20 cellular contexts compared by ENCODE assay signal in genomic region chr14:24100982-24101494, GRCh38. TPM values are rescaled to one million over a fixed set of nuclear protein-coding genes. Genes with fewer than 3 reads are reported as not detected.
DNase-seq lines count a peak whose midpoint lies in the region; ATAC-seq, FAIRE-seq and TF ChIP-seq lines count a peak whose summit lies in the region.
"Had no signal": no experiment of that assay in that cellular context is flagged by ENCODE, and none has a peak within 500 bp of the region (broad histone marks: within the 10 kb centered on the region; RNA-seq: fewer than 3 reads in every experiment).

No MANE protein-coding gene starts in this region.

- H3K79me2 ChIP-seq in HepG2 (ENCODE audit: insufficient read depth, low read length), result peaks cover 11% of the 10 kb centered on the region

- CTCF ChIA-PET in HepG2 (lab: Yijun Ruan, JAX; ENCODE audit: low intra/inter-chr PET ratio, low total read pairs), result no interaction called here
- CTCF ChIA-PET in RWPE1 (lab: Yijun Ruan, JAX), result interaction anchor here (0.6 kb wide), 1 partner anchor 26 kb away, joined by 3 read pairs; no protein-coding TSS in a partner anchor

- peaks cover 14% of the 10 kb centered on the region for H3K9me3 Mint-ChIP-seq in nephron progenitor cell
- H3K9me3 Mint-ChIP-seq in stimulated activated naive B cell treated with anti-CD40 and anti-IgM and Interleukin-4, amounts not matched to agents 10 μg/mL and 1 μg/mL and 100 μg/mL, for 72 hours, result peaks cover 0 to 4% of the 10 kb centered on the region in 2 donors
- H3K9me3 Mint-ChIP-seq: CD8-positive, alpha-beta memory T cell had no signal

- no peak for TF ChIP-seq CTCF in HepG2 (CRISPR knock-in tag; IDR thresholded peaks at IDR 0.05)
- TF ChIP-seq CTCF in right lobe of liver (IDR thresholded peaks at IDR 0.05), result no peak
- no peak for TF ChIP-seq CTCF in RWPE1 (conservative IDR thresholded peaks at IDR 0.05; ENCODE audit: low read depth)
- TF ChIP-seq CTCF in nephron progenitor cell (IDR thresholded peaks at IDR 0.05), result no peak
- TF ChIP-seq CTCF in thyroid gland (IDR thresholded peaks at IDR 0.05), result no peak

- DNase-seq in HepG2 (ENCODE audit: low spot score), result no peak
- DNase-seq in right lobe of liver, result no peak
- DNase-seq in RWPE1 (ENCODE audit: low spot score), result no peak
- no peak for DNase-seq in nephron progenitor cell
- no peak for DNase-seq in stimulated activated naive B cell treated with anti-CD40 and anti-IgM and Interleukin-4, amounts not matched to agents 10 μg/mL and 1 μg/mL and 100 μg/mL, for 72 hours
- DNase-seq in activated CD4-positive, alpha-beta T cell treated with anti-CD3 and anti-CD28 coated beads, Interleukin-2, amount 50 U/mL, for 48 hours, result no peak
- DNase-seq in thyroid gland, result no peak
- DNase-seq in COLO668 (lab: John Stamatoyannopoulos, UW; ENCODE audit: unreplicated experiment), result no peak
- DNase-seq: Calu3; CD8-positive, alpha-beta memory T cell; DMS 273 treated with DMSO at 0.1 percent for 48 hours; H7; KBM-7 had no signal

- no peaks in the 10 kb centered on the region; the same call in 1 of the 2 replicates for H3K9me3 ChIP-seq in HepG2 (ENCODE audit: low read length)
- no peaks in the 10 kb centered on the region for H3K9me3 ChIP-seq in right lobe of liver
- no peaks in the 10 kb centered on the region for H3K9me3 ChIP-seq in thyroid gland
- H3K9me3 ChIP-seq: A549 had no signal

- H3K27me3 Mint-ChIP-seq in nephron progenitor cell (ENCODE audit: low read depth, poor library complexity), result peaks cover 5% of the 10 kb centered on the region
- H3K27me3 Mint-ChIP-seq in stimulated activated naive B cell treated with anti-CD40 and anti-IgM and Interleukin-4, amounts not matched to agents 10 μg/mL and 1 μg/mL and 100 μg/mL, for 72 hours, result no peaks in the 10 kb centered on the region
- H3K27me3 Mint-ChIP-seq: CD8-positive, alpha-beta memory T cell had no signal

- H4K20me1 ChIP-seq in HepG2 (ENCODE audit: insufficient read depth, low read length), result no peaks in the 10 kb centered on the region
- H4K20me1 ChIP-seq: BLaER1 had no signal

- no peak overlapping the region for H3K4me2 ChIP-seq in HepG2 (ENCODE audit: low read depth, low read length)
- H3K4me2 ChIP-seq: A549, BLaER1, GM23338 had no signal

- ATAC-seq in HepG2 (no peak), right lobe of liver (no peak)
- ATAC-seq in stimulated activated naive B cell treated with anti-CD40 and anti-IgM and Interleukin-4, amounts not matched to agents 10 μg/mL and 1 μg/mL and 100 μg/mL, for 72 hours (replicated peaks), result no peak
- ATAC-seq: A549, GM23338 had no signal

- no peak for FAIRE-seq in HepG2 (lab: Jason Lieb, UNC)
- FAIRE-seq: A549, GM18507 had no signal

- H3K4me1 ChIP-seq in HepG2 (ENCODE audit: insufficient read depth, low read length), result peaks cover 48% of the 10 kb centered on the region
- peaks cover 0 to 96% (median 28%) of the 10 kb centered on the region in 4 donors for H3K4me1 ChIP-seq in right lobe of liver
- peaks cover 5 to 7% of the 10 kb centered on the region in 2 donors for H3K4me1 ChIP-seq in thyroid gland
- H3K4me1 ChIP-seq: A549 had no signal

- in situ Hi-C loops in HepG2 (cut with HindIII; ENCODE audit: extremely low pct_ligation_motif_present, low pct_unique_long_range_greater_than_20kb), result loop anchor here (25.0 kb wide), 1 partner anchor 1514 kb away; the partner anchor contains the start of genes ABHD4 and DAD1

- TF ChIP-seq POLR2A in HepG2 (IDR thresholded peaks at IDR 0.05; ENCODE audit: insufficient read depth in 1 of 2, low read depth in 2 of 2, low read length in 2 of 2), result no peak
- TF ChIP-seq POLR2A in right lobe of liver (IDR thresholded peaks at IDR 0.05), result no peak
- TF ChIP-seq POLR2A in thyroid gland (IDR thresholded peaks at IDR 0.05), result no peak

- H3K4me3 Mint-ChIP-seq in nephron progenitor cell, result no peak overlapping the region
- no peak overlapping the region for H3K4me3 Mint-ChIP-seq in stimulated activated naive B cell treated with anti-CD40 and anti-IgM and Interleukin-4, amounts not matched to agents 10 μg/mL and 1 μg/mL and 100 μg/mL, for 72 hours
- H3K4me3 Mint-ChIP-seq: CD8-positive, alpha-beta memory T cell; GM23338 had no signal

- TF ChIP-seq EP300 in HepG2 (IDR thresholded peaks at IDR 0.05; ENCODE audit: low read depth in 2 of 2, low read length in 2 of 2), result no peak
- no peak for TF ChIP-seq EP300 in HepG2 (CRISPR knock-in tag; IDR thresholded peaks at IDR 0.05; ENCODE audit: borderline replicate concordance)

- H3K4me1 Mint-ChIP-seq in nephron progenitor cell, result peaks cover 11% of the 10 kb centered on the region
- H3K4me1 Mint-ChIP-seq in stimulated activated naive B cell treated with anti-CD40 and anti-IgM and Interleukin-4, amounts not matched to agents 10 μg/mL and 1 μg/mL and 100 μg/mL, for 72 hours, result peaks cover 13 to 17% of the 10 kb centered on the region in 2 donors

- POLR2A ChIA-PET in HepG2 (lab: Yijun Ruan, JAX), result interaction anchor here (1.1 to 14.4 kb wide), 7 partner anchors 5 to 60 kb away, joined by 3 to 594 read pairs (median 133); partner anchors contain the start of genes DCAF11, EMC9, IRF9 and NRL
- POLR2A ChIA-PET in RWPE1 (lab: Yijun Ruan, JAX; ENCODE audit: low non-redundant PET), result no interaction called here

- H3K4me3 ChIP-seq in HepG2 (replicated peaks in 1 of 3; ENCODE audit: insufficient read depth in 1 of 3, low read depth in 2 of 3, low read length in 3 of 3), result no peak overlapping the region
- H3K4me3 ChIP-seq in right lobe of liver, result no peak overlapping the region
- H3K4me3 ChIP-seq in thyroid gland (replicated peaks in 1 of 3), result no peak overlapping the region
- H3K4me3 ChIP-seq: A549, BLaER1, GM23338 had no signal

- H3K36me3 Mint-ChIP-seq in nephron progenitor cell (ENCODE audit: low read depth), result peaks cover 32% of the 10 kb centered on the region
- H3K36me3 Mint-ChIP-seq in stimulated activated naive B cell treated with anti-CD40 and anti-IgM and Interleukin-4, amounts not matched to agents 10 μg/mL and 1 μg/mL and 100 μg/mL, for 72 hours, result peaks cover 35 to 62% of the 10 kb centered on the region in 2 donors

- H3K36me3 ChIP-seq in HepG2 (replicated peaks in 1 of 2; ENCODE audit: control insufficient read depth in 1 of 2, insufficient read depth in 2 of 2, low read length in 2 of 2) (peaks cover 47 to 65% of the 10 kb centered on the region in 2 experiments), right lobe of liver (peaks cover 0 to 68% (median 13%) of the 10 kb centered on the region in 4 donors), thyroid gland (peaks cover 0 to 18% of the 10 kb centered on the region in 2 donors)

- H3K9ac ChIP-seq in HepG2 (ENCODE audit: insufficient read depth, low read depth, low read length), result no peak overlapping the region
- H3K9ac ChIP-seq: BLaER1 had no signal

- 98% methylated on average over 3 of the region's 3 CpGs for WGBS in HepG2 (ENCODE audit: low lambda C conversion rate)
- 66% methylated on average over 3 of the region's 3 CpGs for WGBS in right lobe of liver (ENCODE audit: insufficient coverage, low coverage, low lambda C conversion rate, missing lambda C conversion rate)
- 93 to 100% methylated on average over 3 of the region's 3 CpGs for WGBS in thyroid gland, 2 donors

- no peak for TF ChIP-seq RAD21 in HepG2 (CRISPR knock-in tag; IDR thresholded peaks at IDR 0.05)

- H2AFZ ChIP-seq in HepG2 (ENCODE audit: low read length), result no peak overlapping the region
- H2AFZ ChIP-seq: GM23338 had no signal

- peak overlapping the region; percentile 66 for H3K27ac Mint-ChIP-seq in nephron progenitor cell
- H3K27ac Mint-ChIP-seq in stimulated activated naive B cell treated with anti-CD40 and anti-IgM and Interleukin-4, amounts not matched to agents 10 μg/mL and 1 μg/mL and 100 μg/mL, for 72 hours, result peak overlapping the region; percentile 78
- H3K27ac Mint-ChIP-seq: GM23338 had no signal

- intact Hi-C loops in HepG2 (cut with micrococcal nuclease; ENCODE audit: unreplicated experiment), result no loop called here
- intact Hi-C loops in right lobe of liver (cut with DNase I), result no loop called here
- intact Hi-C loops in thyroid gland (cut with DNase I), result no loop called here

- BruUV-seq in HepG2 (replicated peaks; lab: Mats Ljungman, UMichigan), result no TSS peak

- H3K27ac ChIP-seq in HepG2 (ENCODE audit: extremely low read length, insufficient read depth, low read length) (peak overlapping the region; percentile 10), right lobe of liver (peak overlapping the region in 1 of 3 donors; percentile 39), RWPE1 (peak overlapping the region; percentile 10; the same call in 1 of the 2 replicates), thyroid gland (no peak overlapping the region)
- H3K27ac ChIP-seq: A549, BLaER1 had no signal

- no peaks in the 10 kb centered on the region for H3K27me3 ChIP-seq in HepG2 (ENCODE audit: control insufficient read depth in 1 of 2, insufficient read depth in 2 of 2, low read length in 2 of 2)
- H3K27me3 ChIP-seq in right lobe of liver, result no peaks in the 10 kb centered on the region
- no peaks in the 10 kb centered on the region for H3K27me3 ChIP-seq in thyroid gland
- H3K27me3 ChIP-seq: BLaER1 had no signal

RNA-seq across cellular contexts. Expression of gene PCK2, which starts 6.9 kb away (rescaled TPM):
- 118 and 129 TPM in 2 replicates for total RNA-seq in HepG2 (2016; rRNA removed; fragmentation: Illumina TruSeq; extraction: Trizol)
- 29.7 and 32.7 TPM in 2 replicates for total RNA-seq in HepG2 (2016; cell fraction: cytosol; rRNA removed; fragmentation: Illumina TruSeq; extraction: Trizol; ENCODE audit: low read depth)
- total RNA-seq in HepG2 (2016; cell fraction: insoluble cytoplasmic fraction; rRNA removed; fragmentation: Illumina TruSeq; extraction: Trizol), result 112 and 129 TPM in 2 replicates
- 38.2 and 39.1 TPM in 2 replicates for total RNA-seq in HepG2 (2016; cell fraction: membrane; rRNA removed; fragmentation: Illumina TruSeq; extraction: Trizol)
- total RNA-seq in HepG2 (2016; cell fraction: nucleus; rRNA removed; fragmentation: Illumina TruSeq; extraction: Trizol), result 96.7 and 121 TPM in 2 replicates
- 272 and 316 TPM in 2 replicates for polyA plus RNA-seq in HepG2 (2011; rRNA removed)
- polyA plus RNA-seq in HepG2 (2011; cell fraction: cytosol; rRNA removed), result 238 and 309 TPM in 2 replicates
- polyA plus RNA-seq in HepG2 (2011; cell fraction: nucleus; rRNA removed), result 309 TPM in 2 replicates
- 216 and 286 TPM in 2 replicates for polyA plus RNA-seq in HepG2 (2012)
- polyA plus RNA-seq in HepG2 (2016; cell fraction: cytosol; fragmentation: Illumina TruSeq; extraction: Trizol; ENCODE audit: low read depth), result 19.2 and 20.8 TPM in 2 replicates
- 122 and 140 TPM in 2 replicates for polyA plus RNA-seq in HepG2 (2016; cell fraction: insoluble cytoplasmic fraction; fragmentation: Illumina TruSeq; extraction: Trizol; ENCODE audit: low read depth)
- polyA plus RNA-seq in HepG2 (2016; cell fraction: membrane; fragmentation: Illumina TruSeq; extraction: Trizol; ENCODE audit: low read depth), result 27.1 and 31.0 TPM in 2 replicates
- polyA plus RNA-seq in HepG2 (2016; cell fraction: nucleus; fragmentation: Illumina TruSeq; extraction: Trizol; ENCODE audit: insufficient read depth, low read depth), result 172 and 175 TPM in 2 replicates
- 87.1 and 691 TPM in 2 replicates for polyA minus RNA-seq in HepG2 (2011; rRNA and poly(A)+ RNA removed; ENCODE audit: low replicate concordance)
- polyA minus RNA-seq in HepG2 (2011; cell fraction: cytosol; rRNA and poly(A)+ RNA removed), result 204 and 209 TPM in 2 replicates
- 128 and 158 TPM in 2 replicates for polyA minus RNA-seq in HepG2 (2011; cell fraction: nucleus; rRNA and poly(A)+ RNA removed)
- 100 to 1,000 TPM; 124 to 615 (median 240) TPM for total RNA-seq in right lobe of liver
- total RNA-seq in thyroid gland, result 10 to 100 TPM; 29.8 to 47.4 (median 39.3) TPM

RNA-seq across cellular contexts. Expression of gene DCAF11, which starts 13.5 kb away (rescaled TPM):
- total RNA-seq in HepG2 (2016; rRNA removed; fragmentation: Illumina TruSeq; extraction: Trizol) (257 and 342 TPM in 2 replicates), right lobe of liver (100 to 1,000 TPM in 3 of 6 experiments, 10 to 100 TPM in 3; 65.9 to 180 (median 103) TPM), thyroid gland (100 to 1,000 TPM in 3 of 4 donors, 10 to 100 TPM in 1; 90.6 to 155 (median 132) TPM)
- total RNA-seq in HepG2 (2016; cell fraction: cytosol; rRNA removed; fragmentation: Illumina TruSeq; extraction: Trizol; ENCODE audit: low read depth), result 34.1 and 39.6 TPM in 2 replicates
- 258 and 327 TPM in 2 replicates for total RNA-seq in HepG2 (2016; cell fraction: insoluble cytoplasmic fraction; rRNA removed; fragmentation: Illumina TruSeq; extraction: Trizol)
- total RNA-seq in HepG2 (2016; cell fraction: membrane; rRNA removed; fragmentation: Illumina TruSeq; extraction: Trizol), result 160 and 166 TPM in 2 replicates
- total RNA-seq in HepG2 (2016; cell fraction: nucleus; rRNA removed; fragmentation: Illumina TruSeq; extraction: Trizol), result 174 and 191 TPM in 2 replicates
- 150 and 176 TPM in 2 replicates for polyA plus RNA-seq in HepG2 (2011; rRNA removed)
- polyA plus RNA-seq in HepG2 (2011; cell fraction: cytosol; rRNA removed), result 134 and 153 TPM in 2 replicates
- 221 and 233 TPM in 2 replicates for polyA plus RNA-seq in HepG2 (2011; cell fraction: nucleus; rRNA removed)
- 123 and 142 TPM in 2 replicates for polyA plus RNA-seq in HepG2 (2012)
- polyA plus RNA-seq in HepG2 (2016; cell fraction: cytosol; fragmentation: Illumina TruSeq; extraction: Trizol; ENCODE audit: low read depth), result 37.7 and 39.7 TPM in 2 replicates
- polyA plus RNA-seq in HepG2 (2016; cell fraction: insoluble cytoplasmic fraction; fragmentation: Illumina TruSeq; extraction: Trizol; ENCODE audit: low read depth), result 251 and 268 TPM in 2 replicates
- 114 and 116 TPM in 2 replicates for polyA plus RNA-seq in HepG2 (2016; cell fraction: membrane; fragmentation: Illumina TruSeq; extraction: Trizol; ENCODE audit: low read depth)
- 253 and 275 TPM in 2 replicates for polyA plus RNA-seq in HepG2 (2016; cell fraction: nucleus; fragmentation: Illumina TruSeq; extraction: Trizol; ENCODE audit: insufficient read depth, low read depth)
- 74.6 and 273 TPM in 2 replicates for polyA minus RNA-seq in HepG2 (2011; rRNA and poly(A)+ RNA removed; ENCODE audit: low replicate concordance)
- polyA minus RNA-seq in HepG2 (2011; cell fraction: cytosol; rRNA and poly(A)+ RNA removed), result 98.7 and 103 TPM in 2 replicates
- polyA minus RNA-seq in HepG2 (2011; cell fraction: nucleus; rRNA and poly(A)+ RNA removed), result 146 and 181 TPM in 2 replicates

RNA-seq across cellular contexts. Expression of gene NRL, which starts 13.7 kb away (rescaled TPM):
- total RNA-seq in HepG2 (2016; rRNA removed; fragmentation: Illumina TruSeq; extraction: Trizol) (4.7 and 5.2 TPM in 2 replicates), right lobe of liver (1 to 10 TPM; 1.4 to 2.9 (median 2.1) TPM), thyroid gland (10 to 100 TPM in 2 of 4 donors, 1 to 10 TPM in 2; 2.1 to 11.7 (median 8.4) TPM)
- 6.6 and 7.1 TPM in 2 replicates for total RNA-seq in HepG2 (2016; cell fraction: cytosol; rRNA removed; fragmentation: Illumina TruSeq; extraction: Trizol; ENCODE audit: low read depth)
- 4.7 and 5.6 TPM in 2 replicates for total RNA-seq in HepG2 (2016; cell fraction: insoluble cytoplasmic fraction; rRNA removed; fragmentation: Illumina TruSeq; extraction: Trizol)
- total RNA-seq in HepG2 (2016; cell fraction: membrane; rRNA removed; fragmentation: Illumina TruSeq; extraction: Trizol), result 9.2 and 10.6 TPM in 2 replicates
- 3.4 and 5.1 TPM in 2 replicates for total RNA-seq in HepG2 (2016; cell fraction: nucleus; rRNA removed; fragmentation: Illumina TruSeq; extraction: Trizol)
- polyA plus RNA-seq in HepG2 (2011; rRNA removed), result 2.5 and 3.4 TPM in 2 replicates
- 2.9 and 5.2 TPM in 2 replicates for polyA plus RNA-seq in HepG2 (2011; cell fraction: cytosol; rRNA removed)
- 3.5 and 3.9 TPM in 2 replicates for polyA plus RNA-seq in HepG2 (2011; cell fraction: nucleus; rRNA removed)
- polyA plus RNA-seq in HepG2 (2012), result 2.2 and 2.5 TPM in 2 replicates
- 3.4 and 5.1 TPM in 2 replicates for polyA plus RNA-seq in HepG2 (2016; cell fraction: cytosol; fragmentation: Illumina TruSeq; extraction: Trizol; ENCODE audit: low read depth)
- polyA plus RNA-seq in HepG2 (2016; cell fraction: insoluble cytoplasmic fraction; fragmentation: Illumina TruSeq; extraction: Trizol; ENCODE audit: low read depth), result 4.5 and 4.7 TPM in 2 replicates
- polyA plus RNA-seq in HepG2 (2016; cell fraction: membrane; fragmentation: Illumina TruSeq; extraction: Trizol; ENCODE audit: low read depth), result 6.1 and 7.7 TPM in 2 replicates
- polyA plus RNA-seq in HepG2 (2016; cell fraction: nucleus; fragmentation: Illumina TruSeq; extraction: Trizol; ENCODE audit: insufficient read depth, low read depth), result 3.5 and 4.8 TPM in 2 replicates
- 0.58 and 9.0 TPM in 2 replicates for polyA minus RNA-seq in HepG2 (2011; rRNA and poly(A)+ RNA removed; ENCODE audit: low replicate concordance)
- 3.0 and 3.9 TPM in 2 replicates for polyA minus RNA-seq in HepG2 (2011; cell fraction: cytosol; rRNA and poly(A)+ RNA removed)
- 6.1 and 6.6 TPM in 2 replicates for polyA minus RNA-seq in HepG2 (2011; cell fraction: nucleus; rRNA and poly(A)+ RNA removed)

RNA-seq across cellular contexts. Expression of gene FITM1, which starts 29.4 kb away (rescaled TPM):
- 3.1 and 5.8 TPM in 2 replicates for total RNA-seq in HepG2 (2016; rRNA removed; fragmentation: Illumina TruSeq; extraction: Trizol)
- 2.1 and 4.3 TPM in 2 replicates for total RNA-seq in HepG2 (2016; cell fraction: cytosol; rRNA removed; fragmentation: Illumina TruSeq; extraction: Trizol; ENCODE audit: low read depth)
- 4.0 and 5.2 TPM in 2 replicates for total RNA-seq in HepG2 (2016; cell fraction: insoluble cytoplasmic fraction; rRNA removed; fragmentation: Illumina TruSeq; extraction: Trizol)
- total RNA-seq in HepG2 (2016; cell fraction: membrane; rRNA removed; fragmentation: Illumina TruSeq; extraction: Trizol), result 2.2 and 3.3 TPM in 2 replicates
- total RNA-seq in HepG2 (2016; cell fraction: nucleus; rRNA removed; fragmentation: Illumina TruSeq; extraction: Trizol), result 4.1 and 5.6 TPM in 2 replicates
- 2.7 and 3.6 TPM in 2 replicates for polyA plus RNA-seq in HepG2 (2011; rRNA removed)
- polyA plus RNA-seq in HepG2 (2011; cell fraction: cytosol; rRNA removed), result 2.3 and 4.4 TPM in 2 replicates
- polyA plus RNA-seq in HepG2 (2011; cell fraction: nucleus; rRNA removed), result 11.8 and 15.0 TPM in 2 replicates
- polyA plus RNA-seq in HepG2 (2012), result 2.5 and 2.7 TPM in 2 replicates
- 3.0 and 3.4 TPM in 2 replicates for polyA plus RNA-seq in HepG2 (2016; cell fraction: cytosol; fragmentation: Illumina TruSeq; extraction: Trizol; ENCODE audit: low read depth)
- 2.7 and 3.0 TPM in 2 replicates for polyA plus RNA-seq in HepG2 (2016; cell fraction: insoluble cytoplasmic fraction; fragmentation: Illumina TruSeq; extraction: Trizol; ENCODE audit: low read depth)
- polyA plus RNA-seq in HepG2 (2016; cell fraction: membrane; fragmentation: Illumina TruSeq; extraction: Trizol; ENCODE audit: low read depth), result 1.9 and 2.4 TPM in 2 replicates
- polyA plus RNA-seq in HepG2 (2016; cell fraction: nucleus; fragmentation: Illumina TruSeq; extraction: Trizol; ENCODE audit: insufficient read depth, low read depth), result 6.4 and 7.9 TPM in 2 replicates
- polyA minus RNA-seq in HepG2 (2011; rRNA and poly(A)+ RNA removed; ENCODE audit: low replicate concordance), result 1.6 and 7.9 TPM in 2 replicates
- polyA minus RNA-seq in HepG2 (2011; cell fraction: cytosol; rRNA and poly(A)+ RNA removed), result 2.1 TPM in 2 replicates
- polyA minus RNA-seq in HepG2 (2011; cell fraction: nucleus; rRNA and poly(A)+ RNA removed), result 3.9 and 4.2 TPM in 2 replicates
- 10 to 100 TPM in 3 of 6 experiments, 1 to 10 TPM in 3; 1.5 to 32.5 (median 9.3) TPM for total RNA-seq in right lobe of liver
- 1 to 10 TPM in 2 of 4 donors, under 1 TPM in 1, not detected in 1; 0.63 to 3.5 (median 2.7) TPM for total RNA-seq in thyroid gland
- total RNA-seq: Daoy, GM23338, H7, HT1080 had no signal
- polyA plus RNA-seq: AG04450; CD8-positive, alpha-beta memory T cell had no signal

RNA-seq across cellular contexts. Expression of gene CPNE6, which starts 29.7 kb away (rescaled TPM):
- total RNA-seq in HepG2 (2016; rRNA removed; fragmentation: Illumina TruSeq; extraction: Trizol), result not detected in 2 replicates
- not detected in 2 replicates for total RNA-seq in HepG2 (2016; cell fraction: cytosol; rRNA removed; fragmentation: Illumina TruSeq; extraction: Trizol; ENCODE audit: low read depth)
- not detected in 2 replicates for total RNA-seq in HepG2 (2016; cell fraction: insoluble cytoplasmic fraction; rRNA removed; fragmentation: Illumina TruSeq; extraction: Trizol)
- not detected in 2 replicates for total RNA-seq in HepG2 (2016; cell fraction: membrane; rRNA removed; fragmentation: Illumina TruSeq; extraction: Trizol)
- not detected in 2 replicates for total RNA-seq in HepG2 (2016; cell fraction: nucleus; rRNA removed; fragmentation: Illumina TruSeq; extraction: Trizol)
- 0.03 TPM in 1 of 2 replicates, not detected in the other for polyA plus RNA-seq in HepG2 (2011; rRNA removed)
- polyA plus RNA-seq in HepG2 (2011; cell fraction: cytosol; rRNA removed), result not detected in 2 replicates
- 0.06 and 0.16 TPM in 2 replicates for polyA plus RNA-seq in HepG2 (2011; cell fraction: nucleus; rRNA removed)
- 0.05 TPM in 1 of 2 replicates, not detected in the other for polyA plus RNA-seq in HepG2 (2012)
- not detected in 2 replicates for polyA plus RNA-seq in HepG2 (2016; cell fraction: cytosol; fragmentation: Illumina TruSeq; extraction: Trizol; ENCODE audit: low read depth)
- polyA plus RNA-seq in HepG2 (2016; cell fraction: insoluble cytoplasmic fraction; fragmentation: Illumina TruSeq; extraction: Trizol; ENCODE audit: low read depth), result not detected in 2 replicates
- polyA plus RNA-seq in HepG2 (2016; cell fraction: membrane; fragmentation: Illumina TruSeq; extraction: Trizol; ENCODE audit: low read depth), result not detected in 2 replicates
- polyA plus RNA-seq in HepG2 (2016; cell fraction: nucleus; fragmentation: Illumina TruSeq; extraction: Trizol; ENCODE audit: insufficient read depth, low read depth), result not detected in 2 replicates
- polyA minus RNA-seq in HepG2 (2011; rRNA and poly(A)+ RNA removed; ENCODE audit: low replicate concordance), result 0.16 TPM in 1 of 2 replicates, not detected in the other
- polyA minus RNA-seq in HepG2 (2011; cell fraction: cytosol; rRNA and poly(A)+ RNA removed), result not detected in 2 replicates
- not detected in 2 replicates for polyA minus RNA-seq in HepG2 (2011; cell fraction: nucleus; rRNA and poly(A)+ RNA removed)
- total RNA-seq in right lobe of liver, result under 1 TPM in 4 of 6 experiments, not detected in 2; 0.09 to 0.40 (median 0.18) TPM
- total RNA-seq in thyroid gland, result under 1 TPM in 1 of 4 donors, not detected in 3; 0.29 TPM
- total RNA-seq: Calu3; CD8-positive, alpha-beta memory T cell; Daoy; GM23338; H7; HT1080 had no signal
- polyA plus RNA-seq: A549; AG04450; CD8-positive, alpha-beta memory T cell had no signal

Comparison
In these comparisons a context has a peak if more than half of its experiments do, and no peak if none do; other contexts are left out.
1. H3K27ac ChIP-seq: peak in HepG2 (single experiment) and RWPE1 (single experiment); none in thyroid gland (0 of 3).